ENCODE assay signal across 17 cellular contexts in genomic region chr3:4707324-4707723, GRCh38.
A peak's percentile ranks its signal among the peaks of the same experiment; 100 is the strongest.
DNase-seq lines count a peak whose midpoint lies in the region; ATAC-seq and TF ChIP-seq lines count a peak whose summit lies in the region.
"Had no signal": no experiment of that assay in that cellular context is flagged by ENCODE, and none has a peak within 500 bp of the region (broad histone marks: within the 10 kb centered on the region; RNA-seq: fewer than 3 reads in every experiment).

No MANE protein-coding gene starts in this region.

- TF ChIP-seq CTCF in CD8-positive, alpha-beta T cell (IDR thresholded peaks at IDR 0.05), result no peak

- H3K27me3 Mint-ChIP-seq in activated T-cell treated with anti-CD3 and anti-CD28 coated beads, Interleukin-2, amount 50 U/mL, for 24 hours, result no peaks in the 10 kb centered on the region
- no peaks in the 10 kb centered on the region for H3K27me3 Mint-ChIP-seq in activated T-cell treated with anti-CD3 and anti-CD28 coated beads, Interleukin-2, amount 50 U/mL, for 4 hours (ENCODE audit: low read depth)
- H3K27me3 Mint-ChIP-seq in CD8-positive, alpha-beta T cell (ENCODE audit: low read depth), result no peaks in the 10 kb centered on the region
- no peaks in the 10 kb centered on the region for H3K27me3 Mint-ChIP-seq in activated CD8-positive, alpha-beta T cell treated with anti-CD3 and anti-CD28 coated beads, Interleukin-2, amount 10 ng/mL, durations not matched to agents 7 days and 5 days (ENCODE audit: low read depth)
- no peaks in the 10 kb centered on the region for H3K27me3 Mint-ChIP-seq in memory B cell
- H3K27me3 Mint-ChIP-seq: CD4-positive, alpha-beta memory T cell had no signal

- DNase-seq in activated T-cell treated with anti-CD3 and anti-CD28 coated beads, Interleukin-2, amount 50 U/mL, for 24 hours, result no peak
- no peak for DNase-seq in activated T-cell treated with anti-CD3 and anti-CD28 coated beads, Interleukin-2, amount 50 U/mL, for 4 hours
- no peak for DNase-seq in CD8-positive, alpha-beta T cell
- no peak for DNase-seq in activated CD8-positive, alpha-beta T cell treated with anti-CD3 and anti-CD28 coated beads, Interleukin-2, amount 10 ng/mL, durations not matched to agents 7 days and 5 days
- DNase-seq in memory B cell (ENCODE audit: low spot score in 2 of 2) (no peak), NK-92 (lab: John Stamatoyannopoulos, UW; ENCODE audit: unreplicated experiment) (no peak), T-helper 9 cell (no peak)
- DNase-seq: 8988T; Calu3; CD4-positive, alpha-beta memory T cell; DMS79 treated with DMSO at 0.1 percent for 48 hours; GF-D8; HCEC 1CT; IMR-90 had no signal

- H3K9me3 Mint-ChIP-seq in activated T-cell treated with anti-CD3 and anti-CD28 coated beads, Interleukin-2, amount 50 U/mL, for 24 hours, result no peaks in the 10 kb centered on the region
- no peaks in the 10 kb centered on the region for H3K9me3 Mint-ChIP-seq in activated T-cell treated with anti-CD3 and anti-CD28 coated beads, Interleukin-2, amount 50 U/mL, for 4 hours
- H3K9me3 Mint-ChIP-seq in CD8-positive, alpha-beta T cell, result no peaks in the 10 kb centered on the region
- peaks cover 4% of the 10 kb centered on the region for H3K9me3 Mint-ChIP-seq in activated CD8-positive, alpha-beta T cell treated with anti-CD3 and anti-CD28 coated beads, Interleukin-2, amount 10 ng/mL, durations not matched to agents 7 days and 5 days (ENCODE audit: insufficient read depth)
- H3K9me3 Mint-ChIP-seq in memory B cell, result no peaks in the 10 kb centered on the region
- H3K9me3 Mint-ChIP-seq: CD4-positive, alpha-beta memory T cell had no signal

- CTCF ChIA-PET in CD8-positive, alpha-beta T cell (lab: Charles Lee), result no interaction called here
- CTCF ChIA-PET in activated CD8-positive, alpha-beta T cell treated with anti-CD3 and anti-CD28 coated beads, Interleukin-2, amount 10 ng/mL, durations not matched to agents 7 days and 5 days (lab: Charles Lee), result no interaction called here

- H3K4me1 Mint-ChIP-seq in activated T-cell treated with anti-CD3 and anti-CD28 coated beads, Interleukin-2, amount 50 U/mL, for 24 hours (ENCODE audit: low read depth), result peaks cover 6% of the 10 kb centered on the region
- no peaks in the 10 kb centered on the region for H3K4me1 Mint-ChIP-seq in activated T-cell treated with anti-CD3 and anti-CD28 coated beads, Interleukin-2, amount 50 U/mL, for 4 hours (ENCODE audit: low read depth)
- no peaks in the 10 kb centered on the region for H3K4me1 Mint-ChIP-seq in CD8-positive, alpha-beta T cell (ENCODE audit: low read depth)
- H3K4me1 Mint-ChIP-seq in activated CD8-positive, alpha-beta T cell treated with anti-CD3 and anti-CD28 coated beads, Interleukin-2, amount 10 ng/mL, durations not matched to agents 7 days and 5 days (ENCODE audit: low read depth), result peaks cover 60% of the 10 kb centered on the region
- H3K4me1 Mint-ChIP-seq in memory B cell, result peaks cover 2% of the 10 kb centered on the region

- POLR2A ChIA-PET in CD8-positive, alpha-beta T cell (lab: Charles Lee), result no interaction called here
- POLR2A ChIA-PET in activated CD8-positive, alpha-beta T cell treated with anti-CD3 and anti-CD28 coated beads, Interleukin-2, amount 10 ng/mL, durations not matched to agents 7 days and 5 days (lab: Charles Lee), result no interaction called here

- intact Hi-C loops in CD8-positive, alpha-beta T cell (cut with DNase I, micrococcal nuclease), result loop anchor here (5.0 to 10.0 kb wide), 2 partner anchors 240 to 507 kb away; partner anchors contain the start of gene SUMF1 (in 1 of the 2)

- peaks cover 32% of the 10 kb centered on the region for H3K36me3 ChIP-seq in CD8-positive, alpha-beta T cell (ENCODE audit: insufficient read depth, low read length)

- H3K9me3 ChIP-seq in CD8-positive, alpha-beta T cell (ENCODE audit: low read length), result no peaks in the 10 kb centered on the region
- H3K9me3 ChIP-seq: BLaER1 had no signal

- H3K4me3 Mint-ChIP-seq in activated T-cell treated with anti-CD3 and anti-CD28 coated beads, Interleukin-2, amount 50 U/mL, for 24 hours, result no peak overlapping the region
- H3K4me3 Mint-ChIP-seq in activated T-cell treated with anti-CD3 and anti-CD28 coated beads, Interleukin-2, amount 50 U/mL, for 4 hours, result no peak overlapping the region
- no peak overlapping the region for H3K4me3 Mint-ChIP-seq in CD8-positive, alpha-beta T cell
- no peak overlapping the region for H3K4me3 Mint-ChIP-seq in activated CD8-positive, alpha-beta T cell treated with anti-CD3 and anti-CD28 coated beads, Interleukin-2, amount 10 ng/mL, durations not matched to agents 7 days and 5 days
- H3K4me3 Mint-ChIP-seq in memory B cell, result no peak overlapping the region
- H3K4me3 Mint-ChIP-seq: CD14-positive monocyte; CD4-positive, alpha-beta memory T cell had no signal

- H3K4me1 ChIP-seq in CD8-positive, alpha-beta T cell (ENCODE audit: insufficient read depth, low read length), result no peaks in the 10 kb centered on the region

- ATAC-seq in activated T-cell treated with anti-CD3 and anti-CD28 coated beads, Interleukin-2, amount 50 U/mL, for 4 hours, result no peak
- ATAC-seq in CD8-positive, alpha-beta T cell, result no peak
- no peak for ATAC-seq in activated CD8-positive, alpha-beta T cell treated with anti-CD3 and anti-CD28 coated beads, Interleukin-2, amount 10 ng/mL, durations not matched to agents 7 days and 5 days
- ATAC-seq in memory B cell (ENCODE audit: low read depth), result no peak
- no peak for ATAC-seq in HG02970 (IDR thresholded peaks at IDR 0.05; ENCODE audit: low FRiP score, unreplicated experiment)

- H3K4me3 ChIP-seq in CD8-positive, alpha-beta T cell (ENCODE audit: low read depth, low read length), result no peak overlapping the region
- H3K4me3 ChIP-seq: BLaER1 had no signal

- H3K27me3 ChIP-seq in CD8-positive, alpha-beta T cell (ENCODE audit: insufficient read depth, low read length), result no peaks in the 10 kb centered on the region
- H3K27me3 ChIP-seq: BLaER1 had no signal

- no peak overlapping the region for H3K27ac ChIP-seq in CD8-positive, alpha-beta T cell (ENCODE audit: low read depth, low read length)
- H3K27ac ChIP-seq: BLaER1 had no signal

- peak overlapping the region; percentile 30 for H3K27ac Mint-ChIP-seq in activated T-cell treated with anti-CD3 and anti-CD28 coated beads, Interleukin-2, amount 50 U/mL, for 24 hours
- peak overlapping the region; percentile 16 for H3K27ac Mint-ChIP-seq in CD8-positive, alpha-beta T cell
- peak overlapping the region; percentile 19 for H3K27ac Mint-ChIP-seq in activated CD8-positive, alpha-beta T cell treated with anti-CD3 and anti-CD28 coated beads, Interleukin-2, amount 10 ng/mL, durations not matched to agents 7 days and 5 days
- peak overlapping the region; percentile 53 for H3K27ac Mint-ChIP-seq in memory B cell

- H3K36me3 Mint-ChIP-seq in activated T-cell treated with anti-CD3 and anti-CD28 coated beads, Interleukin-2, amount 50 U/mL, for 24 hours (ENCODE audit: low read depth), result peaks cover 66% of the 10 kb centered on the region
- peaks cover 50% of the 10 kb centered on the region for H3K36me3 Mint-ChIP-seq in activated T-cell treated with anti-CD3 and anti-CD28 coated beads, Interleukin-2, amount 50 U/mL, for 4 hours (ENCODE audit: insufficient read depth)
- peaks cover 80% of the 10 kb centered on the region for H3K36me3 Mint-ChIP-seq in CD8-positive, alpha-beta T cell
- H3K36me3 Mint-ChIP-seq in activated CD8-positive, alpha-beta T cell treated with anti-CD3 and anti-CD28 coated beads, Interleukin-2, amount 10 ng/mL, durations not matched to agents 7 days and 5 days (ENCODE audit: low read depth), result peaks cover 77% of the 10 kb centered on the region
- H3K36me3 Mint-ChIP-seq in memory B cell, result peaks cover 45% of the 10 kb centered on the region
